Comparison of ENCODE assay signal across 1 cellular context in genomic region chr1:28646040-28646439, GRCh38.
A peak's percentile ranks its signal among the peaks of the same experiment; 100 is the strongest.
TF ChIP-seq lines count a peak whose summit lies in the region.

No MANE protein-coding gene starts in this region.

TF ChIP-seq in K562, 482 proteins besides CTCF, POLR2A, EP300 and RAD21 (continues in another document):
- TF ChIP-seq FOXP1 (CRISPR knock-in tag; IDR thresholded peaks at IDR 0.05) (no peak), KHSRP (IDR thresholded peaks at IDR 0.05) (no peak), CHD2 (IDR thresholded peaks at IDR 0.05; ENCODE audit: low read depth, low read length) (no peak), ZNF274 (IDR thresholded peaks at IDR 0.05; ENCODE audit: borderline replicate concordance, low read depth, low read length) (no peak), ZBTB11 (CRISPR knock-in tag; IDR thresholded peaks at IDR 0.05) (no peak), HNRNPUL1 (IDR thresholded peaks at IDR 0.05; ENCODE audit: low read length) (no peak), MYC (IDR thresholded peaks at IDR 0.05; ENCODE audit: low read depth, low read length) (no peak), MYC (CRISPR knock-in tag; IDR thresholded peaks at IDR 0.05; ENCODE audit: borderline replicate concordance, low read depth) (no peak), HCFC1 (IDR thresholded peaks at IDR 0.05; ENCODE audit: low read depth, low read length) (no peak), ZMIZ1 (IDR thresholded peaks at IDR 0.05; ENCODE audit: low read depth in 2 of 2, low read length in 2 of 2) (no peak), ZNF384 (IDR thresholded peaks at IDR 0.05; ENCODE audit: low read depth, low read length) (peak; percentile 53; the same call in 1 of the 2 replicates), TAL1 (IDR thresholded peaks at IDR 0.05) (no peak), TEAD2 (tag; IDR thresholded peaks at IDR 0.05) (peak; percentile 26; the same call in 1 of the 2 replicates), TCF3 (CRISPR knock-in tag; IDR thresholded peaks at IDR 0.05) (no peak), RBM17 (IDR thresholded peaks at IDR 0.05; ENCODE audit: borderline replicate concordance, low read depth, low read length) (no peak), NFATC3 (IDR thresholded peaks at IDR 0.05) (peak; percentile 73; the same call in 1 of the 2 replicates), SNIP1 (IDR thresholded peaks at IDR 0.05; ENCODE audit: low read depth) (no peak), NCOA6 (IDR thresholded peaks at IDR 0.05) (no peak), TRIM28 (IDR thresholded peaks at IDR 0.05) (no peak), SIX5 (IDR thresholded peaks at IDR 0.05; ENCODE audit: borderline replicate concordance in 1 of 2, insufficient read depth in 1 of 2, low read depth in 1 of 2, low read length in 2 of 2) (no peak), ETV1 (tag; conservative IDR thresholded peaks at IDR 0.05; ENCODE audit: low read depth) (no peak), CBX8 (IDR thresholded peaks at IDR 0.05; ENCODE audit: borderline replicate concordance, extremely low read depth, low read depth, low read length, poor library complexity, severe bottlenecking) (no peak), PCBP2 (IDR thresholded peaks at IDR 0.05; ENCODE audit: low read depth, low read length, poor library complexity, severe bottlenecking) (no peak), CEBPB (tag; IDR thresholded peaks at IDR 0.05) (peak; percentile 54; the same call in 1 of the 2 replicates), ILF3 (IDR thresholded peaks at IDR 0.05; ENCODE audit: borderline replicate concordance) (no peak), PRMT5 (CRISPR knock-in tag; IDR thresholded peaks at IDR 0.05) (no peak), SUPT5H (IDR thresholded peaks at IDR 0.05) (no peak), NCOR1 (IDR thresholded peaks at IDR 0.05) (no peak), ZNF324 (CRISPR knock-in tag; IDR thresholded peaks at IDR 0.05) (no peak), MXI1 (IDR thresholded peaks at IDR 0.05; ENCODE audit: low read depth, low read length) (no peak), HMBOX1 (IDR thresholded peaks at IDR 0.05) (no peak), ATF3 (IDR thresholded peaks at IDR 0.05) (no peak), ATF3 (CRISPR knock-in tag; conservative IDR thresholded peaks at IDR 0.05) (0 out of 2 replicates have a peak, but pooled peaks have one; percentile 15), NKRF (IDR thresholded peaks at IDR 0.05; ENCODE audit: borderline replicate concordance) (no peak), ELF2 (CRISPR knock-in tag; IDR thresholded peaks at IDR 0.05) (no peak), ATF1 (CRISPR knock-in tag; IDR thresholded peaks at IDR 0.05) (no peak), ATF1 (tag; IDR thresholded peaks at IDR 0.05) (no peak), ZNF121 (CRISPR knock-in tag; conservative IDR thresholded peaks at IDR 0.05) (peak; percentile 48; the same call in 1 of the 2 replicates), MECOM (CRISPR knock-in tag; IDR thresholded peaks at IDR 0.05) (0 out of 2 replicates have a peak, but pooled peaks have one; percentile 36), ZNF695 (CRISPR knock-in tag; IDR thresholded peaks at IDR 0.05) (no peak), ZNF212 (CRISPR knock-in tag; IDR thresholded peaks at IDR 0.05) (no peak), U2AF2 (optimal IDR thresholded peaks at IDR 0.05; ENCODE audit: low read depth, low read length) (no peak)
- TF ChIP-seq, protein P1, sequence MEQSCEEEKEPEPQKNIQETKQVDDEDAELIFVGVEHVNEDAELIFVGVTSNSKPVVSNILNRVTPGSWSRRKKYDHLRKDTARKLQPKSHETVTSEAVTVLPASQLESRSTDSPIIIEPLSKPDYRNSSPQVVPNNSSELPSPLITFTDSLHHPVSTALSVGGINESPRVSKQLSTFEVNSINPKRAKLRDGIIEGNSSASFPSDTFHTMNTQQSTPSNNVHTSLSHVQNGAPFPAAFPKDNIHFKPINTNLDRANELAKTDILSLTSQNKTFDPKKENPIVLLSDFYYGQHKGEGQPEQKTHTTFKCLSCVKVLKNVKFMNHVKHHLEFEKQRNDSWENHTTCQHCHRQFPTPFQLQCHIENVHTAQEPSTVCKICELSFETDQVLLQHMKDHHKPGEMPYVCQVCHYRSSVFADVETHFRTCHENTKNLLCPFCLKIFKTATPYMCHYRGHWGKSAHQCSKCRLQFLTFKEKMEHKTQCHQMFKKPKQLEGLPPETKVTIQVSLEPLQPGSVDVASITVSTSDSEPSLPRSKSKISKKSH (CRISPR knock-in tag; IDR thresholded peaks at IDR 0.05) = no peak
- TF ChIP-seq, protein P2, sequence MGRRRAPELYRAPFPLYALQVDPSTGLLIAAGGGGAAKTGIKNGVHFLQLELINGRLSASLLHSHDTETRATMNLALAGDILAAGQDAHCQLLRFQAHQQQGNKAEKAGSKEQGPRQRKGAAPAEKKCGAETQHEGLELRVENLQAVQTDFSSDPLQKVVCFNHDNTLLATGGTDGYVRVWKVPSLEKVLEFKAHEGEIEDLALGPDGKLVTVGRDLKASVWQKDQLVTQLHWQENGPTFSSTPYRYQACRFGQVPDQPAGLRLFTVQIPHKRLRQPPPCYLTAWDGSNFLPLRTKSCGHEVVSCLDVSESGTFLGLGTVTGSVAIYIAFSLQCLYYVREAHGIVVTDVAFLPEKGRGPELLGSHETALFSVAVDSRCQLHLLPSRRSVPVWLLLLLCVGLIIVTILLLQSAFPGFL (CRISPR knock-in tag; IDR thresholded peaks at IDR 0.05) = no peak
- TF ChIP-seq, protein P3, sequence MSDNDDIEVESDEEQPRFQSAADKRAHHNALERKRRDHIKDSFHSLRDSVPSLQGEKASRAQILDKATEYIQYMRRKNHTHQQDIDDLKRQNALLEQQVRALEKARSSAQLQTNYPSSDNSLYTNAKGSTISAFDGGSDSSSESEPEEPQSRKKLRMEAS (CRISPR knock-in tag; IDR thresholded peaks at IDR 0.05) = no peak
- TF ChIP-seq, protein P4, sequence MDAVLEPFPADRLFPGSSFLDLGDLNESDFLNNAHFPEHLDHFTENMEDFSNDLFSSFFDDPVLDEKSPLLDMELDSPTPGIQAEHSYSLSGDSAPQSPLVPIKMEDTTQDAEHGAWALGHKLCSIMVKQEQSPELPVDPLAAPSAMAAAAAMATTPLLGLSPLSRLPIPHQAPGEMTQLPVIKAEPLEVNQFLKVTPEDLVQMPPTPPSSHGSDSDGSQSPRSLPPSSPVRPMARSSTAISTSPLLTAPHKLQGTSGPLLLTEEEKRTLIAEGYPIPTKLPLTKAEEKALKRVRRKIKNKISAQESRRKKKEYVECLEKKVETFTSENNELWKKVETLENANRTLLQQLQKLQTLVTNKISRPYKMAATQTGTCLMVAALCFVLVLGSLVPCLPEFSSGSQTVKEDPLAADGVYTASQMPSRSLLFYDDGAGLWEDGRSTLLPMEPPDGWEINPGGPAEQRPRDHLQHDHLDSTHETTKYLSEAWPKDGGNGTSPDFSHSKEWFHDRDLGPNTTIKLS (IDR thresholded peaks at IDR 0.05; ENCODE audit: borderline replicate concordance, low read depth) = no peak
- TF ChIP-seq, protein P5, sequence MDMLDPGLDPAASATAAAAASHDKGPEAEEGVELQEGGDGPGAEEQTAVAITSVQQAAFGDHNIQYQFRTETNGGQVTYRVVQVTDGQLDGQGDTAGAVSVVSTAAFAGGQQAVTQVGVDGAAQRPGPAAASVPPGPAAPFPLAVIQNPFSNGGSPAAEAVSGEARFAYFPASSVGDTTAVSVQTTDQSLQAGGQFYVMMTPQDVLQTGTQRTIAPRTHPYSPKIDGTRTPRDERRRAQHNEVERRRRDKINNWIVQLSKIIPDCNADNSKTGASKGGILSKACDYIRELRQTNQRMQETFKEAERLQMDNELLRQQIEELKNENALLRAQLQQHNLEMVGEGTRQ (CRISPR knock-in tag; IDR thresholded peaks at IDR 0.05) = no peak
- TF ChIP-seq, protein P6, sequence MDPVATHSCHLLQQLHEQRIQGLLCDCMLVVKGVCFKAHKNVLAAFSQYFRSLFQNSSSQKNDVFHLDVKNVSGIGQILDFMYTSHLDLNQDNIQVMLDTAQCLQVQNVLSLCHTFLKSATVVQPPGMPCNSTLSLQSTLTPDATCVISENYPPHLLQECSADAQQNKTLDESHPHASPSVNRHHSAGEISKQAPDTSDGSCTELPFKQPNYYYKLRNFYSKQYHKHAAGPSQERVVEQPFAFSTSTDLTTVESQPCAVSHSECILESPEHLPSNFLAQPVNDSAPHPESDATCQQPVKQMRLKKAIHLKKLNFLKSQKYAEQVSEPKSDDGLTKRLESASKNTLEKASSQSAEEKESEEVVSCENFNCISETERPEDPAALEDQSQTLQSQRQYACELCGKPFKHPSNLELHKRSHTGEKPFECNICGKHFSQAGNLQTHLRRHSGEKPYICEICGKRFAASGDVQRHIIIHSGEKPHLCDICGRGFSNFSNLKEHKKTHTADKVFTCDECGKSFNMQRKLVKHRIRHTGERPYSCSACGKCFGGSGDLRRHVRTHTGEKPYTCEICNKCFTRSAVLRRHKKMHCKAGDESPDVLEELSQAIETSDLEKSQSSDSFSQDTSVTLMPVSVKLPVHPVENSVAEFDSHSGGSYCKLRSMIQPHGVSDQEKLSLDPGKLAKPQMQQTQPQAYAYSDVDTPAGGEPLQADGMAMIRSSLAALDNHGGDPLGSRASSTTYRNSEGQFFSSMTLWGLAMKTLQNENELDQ (CRISPR knock-in tag; IDR thresholded peaks at IDR 0.05; ENCODE audit: borderline replicate concordance) = no peak
